ENCODE assay signal across 8 cellular contexts in the genomic region with DNA sequence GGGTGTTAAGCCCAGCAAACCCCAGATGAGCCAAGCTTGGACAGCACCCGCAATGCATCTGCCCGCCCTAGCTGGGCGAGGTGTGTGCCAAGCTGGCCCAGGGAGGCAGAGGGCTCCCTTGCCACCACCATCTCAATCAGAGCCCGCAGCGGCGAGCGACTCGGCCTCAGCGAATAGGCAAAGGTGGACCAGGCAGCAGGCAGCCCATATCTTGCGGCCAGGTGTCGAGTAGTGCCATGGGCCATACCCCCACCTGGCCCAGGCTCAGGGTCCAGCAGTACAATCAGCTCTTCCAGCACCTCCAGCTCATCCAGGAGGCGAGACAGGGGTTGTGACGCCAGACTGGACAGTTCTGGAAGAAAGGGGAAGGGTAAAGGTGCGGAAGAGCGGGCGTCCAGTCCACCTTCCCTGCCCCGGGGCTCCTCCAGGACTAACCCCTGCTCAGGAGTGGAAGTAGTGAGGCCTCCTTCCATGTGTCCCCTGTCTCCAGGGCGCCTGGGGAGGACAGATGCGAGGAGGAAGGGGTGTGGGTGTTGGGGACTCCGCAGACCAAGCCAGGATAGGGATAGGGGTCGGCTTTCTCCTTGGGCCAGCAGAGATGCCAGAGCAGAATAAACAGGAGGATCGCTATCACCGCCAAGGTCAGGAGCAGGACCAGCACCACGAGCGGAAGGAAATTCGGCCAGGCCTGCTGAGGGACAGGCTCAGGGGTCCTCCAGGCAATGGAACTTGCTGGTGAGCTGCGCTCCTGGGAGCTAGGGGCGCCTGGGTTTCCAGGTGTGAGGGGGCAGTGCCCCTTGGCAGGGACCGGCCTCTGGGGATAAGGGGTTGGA. TPM values are rescaled to one million over a fixed set of nuclear protein-coding genes. Genes with fewer than 3 reads are reported as not detected.
A peak's percentile ranks its signal among the peaks of the same experiment; 100 is the strongest.
DNase-seq lines count a peak whose midpoint lies in the region; ATAC-seq and TF ChIP-seq lines count a peak whose summit lies in the region.

No MANE protein-coding gene starts in this region.

- peak overlapping the region; percentile 67; the same call in 1 of the 2 replicates for H3K4me3 ChIP-seq in GM08714 (ENCODE audit: low read length)
- peak overlapping the region; percentile 70; the same call in 1 of the 2 replicates for H3K4me3 ChIP-seq in PC-3 (ENCODE audit: low read length)
- peak overlapping the region; percentile 56 for H3K4me3 ChIP-seq in epithelial cell of proximal tubule (ENCODE audit: low read depth, low read length)
- H3K4me3 ChIP-seq in parathyroid adenoma (ENCODE audit: low read depth, low read length) = peak overlapping the region; percentile 70

- intact Hi-C loops in PC-3 (cut with micrococcal nuclease) = loop anchor here (2.0 kb wide), 1 partner anchor 35 kb away; a partner anchor contains a TSS

- H2AFZ ChIP-seq in PC-3 (ENCODE audit: low read length) (no peak overlapping the region), parathyroid adenoma (no peak overlapping the region)

- H3K27ac ChIP-seq in PC-3 (ENCODE audit: low read length) (no peak overlapping the region), parathyroid adenoma (peak overlapping the region; percentile 70), foreskin keratinocyte (no peak overlapping the region)

- no TSS peak for BruUV-seq in PC-3 (replicated peaks; lab: Mats Ljungman, UMichigan)

- H3K79me2 ChIP-seq in PC-3 (ENCODE audit: low read length) = no peaks in the 10 kb centered on the region
- no peaks in the 10 kb centered on the region for H3K79me2 ChIP-seq in parathyroid adenoma

- ATAC-seq in PC-3 (no peak), GM21529 (IDR thresholded peaks at IDR 0.05; ENCODE audit: unreplicated experiment) (no peak), GM19324 (IDR thresholded peaks at IDR 0.05; ENCODE audit: low FRiP score, unreplicated experiment) (no peak), foreskin keratinocyte (no peak)

- TF ChIP-seq CTCF in PC-3 (conservative IDR thresholded peaks at IDR 0.05; ENCODE audit: low read depth, low read length) = no peak
- no peak for TF ChIP-seq CTCF in epithelial cell of proximal tubule (conservative IDR thresholded peaks at IDR 0.05; ENCODE audit: low read depth, low read length)
- no peak for TF ChIP-seq CTCF in parathyroid adenoma (IDR thresholded peaks at IDR 0.05)
- no peak for TF ChIP-seq CTCF in foreskin keratinocyte (conservative IDR thresholded peaks at IDR 0.05)

- H3K9me2 ChIP-seq in PC-3 (replicated peaks; ENCODE audit: low read length) = no peaks in the 10 kb centered on the region

- H3K27me3 ChIP-seq in PC-3 (ENCODE audit: low read length) = no peaks in the 10 kb centered on the region
- no peaks in the 10 kb centered on the region for H3K27me3 ChIP-seq in parathyroid adenoma (ENCODE audit: control insufficient read depth, insufficient read depth, low read length)
- H3K27me3 ChIP-seq in foreskin keratinocyte = no peaks in the 10 kb centered on the region

- POLR2A ChIA-PET in PC-3 (lab: Charles Lee; ENCODE audit: unreplicated experiment) = no interaction called here

- no peaks in the 10 kb centered on the region for H4K20me1 ChIP-seq in PC-3 (ENCODE audit: low read length)

- H3K36me3 ChIP-seq in PC-3 (ENCODE audit: low read depth, low read length) = no peaks in the 10 kb centered on the region; the same call in 1 of the 2 replicates
- H3K36me3 ChIP-seq in parathyroid adenoma (ENCODE audit: control insufficient read depth, insufficient read depth, low read length) = no peaks in the 10 kb centered on the region

- peaks cover 7% of the 10 kb centered on the region for H3K4me1 ChIP-seq in PC-3 (ENCODE audit: insufficient read depth, low read length)
- peaks cover 7% of the 10 kb centered on the region for H3K4me1 ChIP-seq in parathyroid adenoma
- no peaks in the 10 kb centered on the region for H3K4me1 ChIP-seq in foreskin keratinocyte

- DNase-seq in PC-3 (no peak), epithelial cell of proximal tubule (ENCODE audit: low read depth) (no peak), foreskin keratinocyte (no peak), GOT3 (lab: John Stamatoyannopoulos, UW) (no peak)

- H3K9me3 ChIP-seq in PC-3 (ENCODE audit: low read length) = no peaks in the 10 kb centered on the region
- no peaks in the 10 kb centered on the region for H3K9me3 ChIP-seq in parathyroid adenoma (ENCODE audit: control insufficient read depth, low read length)

- H3K4me2 ChIP-seq in PC-3 (ENCODE audit: low read length) = peak overlapping the region; percentile 94
- peak overlapping the region; percentile 81 for H3K4me2 ChIP-seq in parathyroid adenoma (ENCODE audit: low read length)

- peak overlapping the region; percentile 32; the same call in 1 of the 2 replicates for H3K9ac ChIP-seq in PC-3 (ENCODE audit: low read length)
- H3K9ac ChIP-seq in parathyroid adenoma = no peak overlapping the region

- CTCF ChIA-PET in PC-3 (lab: Charles Lee) = no interaction called here

- no peaks in the 10 kb centered on the region for H3F3A ChIP-seq in PC-3 (ENCODE audit: low read length, unreplicated experiment)

RNA-seq across cellular contexts. Expression of a gene that starts 2.8 kb away (rescaled TPM):
- 0.81 and 9.3 TPM in 2 replicates for total RNA-seq in PC-3 (2014; rRNA removed)
- 7.9 and 15.3 TPM in 2 replicates for total RNA-seq in epithelial cell of proximal tubule
- 3.4 and 3.8 TPM in 2 replicates for total RNA-seq in foreskin keratinocyte
- polyA plus RNA-seq in foreskin keratinocyte = 4.7 and 6.2 TPM in 2 replicates

RNA-seq across cellular contexts. Expression of a gene that starts 5.7 kb away (rescaled TPM):
- 7.8 and 16.4 TPM in 2 replicates for total RNA-seq in PC-3 (2014; rRNA removed)
- 5.9 and 6.5 TPM in 2 replicates for total RNA-seq in epithelial cell of proximal tubule
- total RNA-seq in foreskin keratinocyte = 10.4 and 12.7 TPM in 2 replicates
- polyA plus RNA-seq in foreskin keratinocyte = 15.1 and 18.4 TPM in 2 replicates

RNA-seq across cellular contexts. Expression of a gene that starts 6.0 kb away (rescaled TPM):
- total RNA-seq in PC-3 (2014; rRNA removed) = 34.3 and 42.9 TPM in 2 replicates
- 49.6 and 63.7 TPM in 2 replicates for total RNA-seq in epithelial cell of proximal tubule
- total RNA-seq in foreskin keratinocyte = 63.7 and 75.8 TPM in 2 replicates
- 118 and 136 TPM in 2 replicates for polyA plus RNA-seq in foreskin keratinocyte

RNA-seq across cellular contexts. Expression of a gene that starts 8.9 kb away (rescaled TPM):
- total RNA-seq in PC-3 (2014; rRNA removed) = 4.6 and 8.2 TPM in 2 replicates
- 12.7 and 18.9 TPM in 2 replicates for total RNA-seq in epithelial cell of proximal tubule
- total RNA-seq in foreskin keratinocyte = 9.5 and 12.8 TPM in 2 replicates
- polyA plus RNA-seq in foreskin keratinocyte = 15.7 and 16.3 TPM in 2 replicates

RNA-seq across cellular contexts. Expression of a gene that starts 17.3 kb away (rescaled TPM):
- total RNA-seq in PC-3 (2014; rRNA removed) (not detected in 2 replicates), epithelial cell of proximal tubule (0.14 and 2.0 TPM in 2 replicates), foreskin keratinocyte (0.07 and 0.10 TPM in 2 replicates)
- polyA plus RNA-seq in foreskin keratinocyte = 0.39 and 0.46 TPM in 2 replicates
